Comparison of ENCODE assay signal across 14 cellular contexts in the genomic region with DNA sequence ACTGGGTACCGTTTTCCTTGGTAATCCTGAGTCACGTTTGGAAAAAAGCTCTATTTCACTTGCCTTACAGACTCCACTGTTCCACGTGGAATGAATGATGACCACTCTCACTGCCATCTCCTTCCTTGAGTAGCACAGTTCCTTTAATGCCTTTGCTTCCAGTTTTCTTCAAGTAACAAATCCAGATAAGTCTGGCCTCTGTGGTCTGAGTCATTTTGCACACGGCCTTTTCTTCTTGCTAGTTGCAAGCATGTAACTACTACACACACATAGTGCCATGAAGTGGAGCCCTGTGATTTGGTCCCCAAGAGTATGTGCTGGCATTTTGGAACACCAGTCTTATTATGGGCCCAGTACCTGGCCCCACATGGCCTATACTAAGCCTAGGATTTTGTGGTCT.
A peak's percentile ranks its signal among the peaks of the same experiment; 100 is the strongest.
DNase-seq lines count a peak whose midpoint lies in the region; ATAC-seq, FAIRE-seq and TF ChIP-seq lines count a peak whose summit lies in the region.
"Had no signal": no experiment of that assay in that cellular context is flagged by ENCODE, and none has a peak within 500 bp of the region (broad histone marks: within the 10 kb centered on the region; RNA-seq: fewer than 3 reads in every experiment).

No MANE protein-coding gene starts in this region.

- H3K4me2 ChIP-seq in K562 (ENCODE audit: insufficient read depth, low read length), result no peak overlapping the region

- H3K9ac ChIP-seq in K562 (ENCODE audit: insufficient read depth in 1 of 2, low read depth in 2 of 2, low read length in 2 of 2), result no peak overlapping the region
- H3K9ac ChIP-seq: BLaER1 treated with 17β-estradiol and CSF1 and Interleukin-3, amounts not matched to agents 10 nM and 100 nM had no signal

- H2AFZ ChIP-seq in K562 (ENCODE audit: low read depth, low read length), result no peak overlapping the region

- no peaks in the 10 kb centered on the region for H3K9me3 ChIP-seq in heart left ventricle
- H3K9me3 ChIP-seq in K562 (replicated peaks; ENCODE audit: control insufficient read depth, insufficient read depth, low read depth, low read length), result no peaks in the 10 kb centered on the region
- H3K9me3 ChIP-seq in aorta (ENCODE audit: control insufficient read depth, low read length), result no peaks in the 10 kb centered on the region
- H3K9me3 ChIP-seq: BLaER1 treated with 17β-estradiol and CSF1 and Interleukin-3, amounts not matched to agents 10 nM and 100 nM had no signal

- no peaks in the 10 kb centered on the region for H3K79me2 ChIP-seq in K562 (ENCODE audit: control insufficient read depth, insufficient read depth, low read length)

- no peak for TF ChIP-seq CTCF in heart left ventricle (IDR thresholded peaks at IDR 0.05)
- TF ChIP-seq CTCF in K562 (IDR thresholded peaks at IDR 0.05 in 2 of 3, conservative IDR thresholded peaks at IDR 0.05 in 1 of 3; ENCODE audit: insufficient read depth in 2 of 3, low read depth in 1 of 3, low read length in 3 of 3), result no peak

- CTCF ChIA-PET in K562 (lab: Yijun Ruan, JAX; ENCODE audit: low intra/inter-chr PET ratio), result no interaction called here

- TF ChIP-seq POLR2A in heart left ventricle (IDR thresholded peaks at IDR 0.05) (no peak), K562 (conservative IDR thresholded peaks at IDR 0.05) (no peak)

- H3K4me1 ChIP-seq in heart left ventricle (peaks cover 0 to 54% (median 22%) of the 10 kb centered on the region in 12 donors), K562 (replicated peaks in 1 of 2; ENCODE audit: control insufficient read depth in 2 of 2, insufficient read depth in 2 of 2, low read length in 2 of 2) (peaks cover 0 to 4% of the 10 kb centered on the region in 2 experiments; a peak in 3 of 5 replicates), aorta (ENCODE audit: control insufficient read depth in 1 of 2, insufficient read depth in 2 of 2, low read length in 2 of 2) (peaks cover 0 to 3% of the 10 kb centered on the region in 2 donors)

- 78 to 85% (median 82%) methylated on average over 4 of the region's 4 CpGs for WGBS in heart left ventricle, 4 donors
- WGBS in K562 (ENCODE audit: insufficient coverage, low coverage, missing lambda C conversion rate), result 7% methylated on average over 4 of the region's 4 CpGs
- WGBS in aorta, 2 donors, result 30 to 35% methylated on average over 4 of the region's 4 CpGs

- H4K20me1 ChIP-seq in K562 (replicated peaks; ENCODE audit: control insufficient read depth, insufficient read depth, low read length), result no peaks in the 10 kb centered on the region
- H4K20me1 ChIP-seq: BLaER1 treated with 17β-estradiol and CSF1 and Interleukin-3, amounts not matched to agents 10 nM and 100 nM had no signal

- ATAC-seq in heart left ventricle, result peak in 2 of 4 donors; percentile 41 to 43
- ATAC-seq in K562, result no peak; the same call in none of the 3 replicates
- peak; percentile 42 for ATAC-seq in aorta (ENCODE audit: low FRiP score)

- POLR2A ChIA-PET in K562 (lab: Yijun Ruan, JAX), result no interaction called here

- H3K4me3 ChIP-seq in heart left ventricle (no peak overlapping the region), K562 (no peak overlapping the region), aorta (ENCODE audit: low read length in 2 of 2) (no peak overlapping the region)
- H3K4me3 ChIP-seq: BLaER1 treated with 17β-estradiol and CSF1 and Interleukin-3, amounts not matched to agents 10 nM and 100 nM had no signal

- in situ Hi-C loops in K562 (cut with MboI), result no loop called here

- BruUV-seq in K562 (replicated peaks; lab: Mats Ljungman, UMichigan), result no TSS peak

- FAIRE-seq in K562 (lab: Jason Lieb, UNC), result no peak
- FAIRE-seq: colon, GM19239 had no signal

- no peaks in the 10 kb centered on the region for H3K9me1 ChIP-seq in K562 (ENCODE audit: control insufficient read depth, insufficient read depth, low read length)

- no peak for TF ChIP-seq EP300 in K562 (IDR thresholded peaks at IDR 0.05; ENCODE audit: low read length)

- intact Hi-C loops in heart left ventricle (cut with DNase I) (no loop called here), cardiac septum (cut with DNase I) (no loop called here), K562 (cut with micrococcal nuclease) (no loop called here), aorta (cut with DNase I) (no loop called here)

- DNase-seq in heart left ventricle (no peak), cardiac septum (ENCODE audit: low spot score) (no peak), K562 (ENCODE audit: extremely low read depth in 1 of 4, low spot score in 3 of 4) (peak in 1 of 4 experiments; percentile 10), iris pigment epithelial cell (ENCODE audit: low read depth) (peak; percentile 93), aorta (no peak), NCI-H524 treated with DMSO at 0.1 percent for 48 hours (lab: John Stamatoyannopoulos, UW) (no peak), NOMO-1 (lab: John Stamatoyannopoulos, UW; ENCODE audit: unreplicated experiment in 2 of 2) (no peak), GOT3 (lab: John Stamatoyannopoulos, UW) (no peak)
- DNase-seq: NCI-H2081 treated with DMSO at 0.1 percent for 48 hours; nephron progenitor cell; stimulated activated CD4-positive, alpha-beta T cell treated with anti-CD3 and anti-CD28 coated beads, Interleukin-4, amount 100 ng/mL, for 1 hour had no signal

- H3K36me3 ChIP-seq in heart left ventricle (peaks cover 0 to 81% (median 47%) of the 10 kb centered on the region in 9 donors), K562 (ENCODE audit: control insufficient read depth, insufficient read depth, low read length) (no peaks in the 10 kb centered on the region), aorta (ENCODE audit: control insufficient read depth in 1 of 2, insufficient read depth in 2 of 2, low read length in 1 of 2) (peaks cover 0 to 3% of the 10 kb centered on the region in 2 donors)

- H3K27me3 ChIP-seq in heart left ventricle (no peaks in the 10 kb centered on the region), K562 (ENCODE audit: control insufficient read depth in 2 of 2, insufficient read depth in 2 of 2, low read length in 2 of 2) (peaks cover 0 to under 1% of the 10 kb centered on the region in 2 experiments; a peak in 2 of 5 replicates), aorta (ENCODE audit: control insufficient read depth in 1 of 2, insufficient read depth in 2 of 2, low read length in 1 of 2) (no peaks in the 10 kb centered on the region)
- H3K27me3 ChIP-seq: BLaER1 treated with 17β-estradiol and CSF1 and Interleukin-3, amounts not matched to agents 10 nM and 100 nM had no signal

- H3K27ac ChIP-seq in heart left ventricle (peak overlapping the region in 8 of 12 donors; percentile 23 to 70 (median 45)), K562 (ENCODE audit: extremely low read depth, low read depth, low read length) (no peak overlapping the region), aorta (ENCODE audit: low read depth in 1 of 2, low read length in 2 of 2) (peak overlapping the region; percentile 80 to 98)
- H3K27ac ChIP-seq: BLaER1 treated with 17β-estradiol and CSF1 and Interleukin-3, amounts not matched to agents 10 nM and 100 nM had no signal

- TF ChIP-seq RAD21 in K562 (CRISPR knock-in tag; conservative IDR thresholded peaks at IDR 0.05 in 1 of 2, IDR thresholded peaks at IDR 0.05 in 1 of 2), result no peak

TF ChIP-seq in K562, 482 proteins besides CTCF, POLR2A, EP300 and RAD21:
- no peak for TF ChIP-seq UBTF (IDR thresholded peaks at IDR 0.05; ENCODE audit: borderline replicate concordance in 1 of 2, low read depth in 2 of 2, low read length in 2 of 2)
- peak; percentile 40; the same call in 1 of the 2 replicates for TF ChIP-seq FOSL1 (tag; conservative IDR thresholded peaks at IDR 0.05)
TF ChIP-seq in K562: peak in this region for 1.
